8 cellular contexts compared by ENCODE assay signal in the genomic region with DNA sequence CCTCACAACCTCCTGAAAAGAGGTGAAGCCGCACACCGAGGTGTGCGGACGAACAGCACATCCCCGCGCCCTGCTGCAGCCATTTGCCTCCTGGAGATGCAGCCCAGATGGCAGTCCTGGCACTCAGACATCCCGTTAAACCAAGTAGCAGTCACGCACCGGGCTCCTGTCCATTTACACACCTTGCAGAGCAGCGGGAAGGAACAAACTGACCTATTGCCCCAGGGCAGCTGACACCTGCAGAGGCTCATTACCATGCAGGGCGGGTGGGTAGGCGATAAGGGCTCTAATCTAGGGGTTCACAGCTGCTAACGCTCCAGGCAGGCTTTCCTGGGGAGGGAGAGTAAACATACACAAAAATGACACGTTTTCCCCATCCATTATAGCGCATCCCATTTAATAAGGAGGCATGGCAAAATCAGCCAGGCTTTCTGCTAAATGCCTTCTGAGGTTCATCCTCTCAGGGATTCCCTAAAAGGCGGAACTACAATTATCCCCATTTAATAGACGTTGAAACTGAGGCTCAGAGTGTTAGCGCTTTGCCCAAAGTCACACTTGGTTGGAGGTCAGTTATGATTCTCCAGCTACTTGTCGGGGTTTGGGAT. TPM values are rescaled to one million over a fixed set of nuclear protein-coding genes. Genes with fewer than 3 reads are reported as not detected.
A peak's percentile ranks its signal among the peaks of the same experiment; 100 is the strongest.
DNase-seq lines count a peak whose midpoint lies in the region; ATAC-seq and TF ChIP-seq lines count a peak whose summit lies in the region.

No MANE protein-coding gene starts in this region.

- peaks cover 50% of the 10 kb centered on the region for H3K4me1 Mint-ChIP-seq in activated CD4-positive, alpha-beta T cell treated with anti-CD3 and anti-CD28 coated beads, Interleukin-2, amount 10 ng/mL, durations not matched to agents 7 days and 5 days
- peaks cover 57 to 66% (median 64%) of the 10 kb centered on the region in 3 donors for H3K4me1 Mint-ChIP-seq in T-cell

- POLR2A ChIA-PET in activated CD4-positive, alpha-beta T cell treated with anti-CD3 and anti-CD28 coated beads, Interleukin-2, amount 10 ng/mL, durations not matched to agents 7 days and 5 days (lab: Charles Lee): interaction anchor here (0.6 kb wide), 1 partner anchor 282 kb away, joined by 3 read pairs; no protein-coding TSS in a partner anchor
- POLR2A ChIA-PET in T-cell (lab: Charles Lee): interaction anchor here in 1 of 2 donors (0.6 kb wide), 1 partner anchor 28 kb away, joined by 3 read pairs; no protein-coding TSS in a partner anchor

- H3K36me3 Mint-ChIP-seq in activated CD4-positive, alpha-beta T cell treated with anti-CD3 and anti-CD28 coated beads, Interleukin-2, amount 10 ng/mL, durations not matched to agents 7 days and 5 days (ENCODE audit: low read depth): peaks cover 38% of the 10 kb centered on the region
- H3K36me3 Mint-ChIP-seq in T-cell: peaks cover 12% of the 10 kb centered on the region

- peak overlapping the region; percentile 65 for H3K4me3 ChIP-seq in fibroblast of pulmonary artery (replicated peaks; ENCODE audit: low read depth, low read length)

- no peak for TF ChIP-seq CTCF in fibroblast of pulmonary artery (IDR thresholded peaks at IDR 0.05; ENCODE audit: low read length, missing control alignments)

- no peaks in the 10 kb centered on the region for H3K9me3 Mint-ChIP-seq in activated CD4-positive, alpha-beta T cell treated with anti-CD3 and anti-CD28 coated beads, Interleukin-2, amount 10 ng/mL, durations not matched to agents 7 days and 5 days
- no peaks in the 10 kb centered on the region for H3K9me3 Mint-ChIP-seq in T-cell

- CTCF ChIA-PET in activated CD4-positive, alpha-beta T cell treated with anti-CD3 and anti-CD28 coated beads, Interleukin-2, amount 10 ng/mL, durations not matched to agents 7 days and 5 days (lab: Charles Lee): interaction anchor here (1.1 to 3.6 kb wide), 8 partner anchors 9 to 40 kb away, joined by 3 to 40 read pairs (median 7); partner anchors contain the start of genes MAP3K11 and PCNX3
- CTCF ChIA-PET in T-cell (lab: Charles Lee): interaction anchor here (0.5 to 1.8 kb wide), 6 partner anchors 9 to 243 kb away, joined by 3 to 7 read pairs (median 4); partner anchors contain the start of gene PCNX3 (in 1 of the 2)

- peak overlapping the region; percentile 85 for H3K4me3 Mint-ChIP-seq in activated CD4-positive, alpha-beta T cell treated with anti-CD3 and anti-CD28 coated beads, Interleukin-2, amount 10 ng/mL, durations not matched to agents 7 days and 5 days
- peak overlapping the region; percentile 87 to 98 (median 93) for H3K4me3 Mint-ChIP-seq in T-cell

- peak overlapping the region; percentile 93 for H3K27ac Mint-ChIP-seq in activated CD4-positive, alpha-beta T cell treated with anti-CD3 and anti-CD28 coated beads, Interleukin-2, amount 10 ng/mL, durations not matched to agents 7 days and 5 days
- peak overlapping the region; percentile 93 to 96 for H3K27ac Mint-ChIP-seq in T-cell

- no peak for DNase-seq in activated CD4-positive, alpha-beta T cell treated with anti-CD3 and anti-CD28 coated beads, Interleukin-2, amount 10 ng/mL, durations not matched to agents 7 days and 5 days
- no peak for DNase-seq in activated CD4-positive, alpha-beta T cell treated with anti-CD3 and anti-CD28 coated beads for 48 hours
- DNase-seq in T-cell (peak in 3 of 34 experiments; percentile 41 to 56 (median 44)), fibroblast of pulmonary artery (ENCODE audit: low read depth) (no peak), renal cortical epithelial cell (ENCODE audit: low read depth) (peak; percentile 26), epidermal melanocyte (ENCODE audit: insufficient read length, low spot score) (no peak)
- no peak for DNase-seq in stimulated activated CD4-positive, alpha-beta T cell treated with anti-CD3 and anti-CD28 coated beads, Interleukin-4, amount 100 ng/mL, for 1 hour

- peak; percentile 4 to 10 (median 6) for ATAC-seq in T-cell (replicated peaks in 1 of 4)
- ATAC-seq in HG02981 (IDR thresholded peaks at IDR 0.05; ENCODE audit: unreplicated experiment): no peak

- H3K27me3 Mint-ChIP-seq in activated CD4-positive, alpha-beta T cell treated with anti-CD3 and anti-CD28 coated beads, Interleukin-2, amount 10 ng/mL, durations not matched to agents 7 days and 5 days: no peaks in the 10 kb centered on the region
- no peaks in the 10 kb centered on the region for H3K27me3 Mint-ChIP-seq in T-cell

RNA-seq across cellular contexts. Expression of gene EHBP1L1, which starts 0.8 kb away (rescaled TPM):
- 10 to 100 TPM; 69.2 to 96.7 TPM for total RNA-seq in activated CD4-positive, alpha-beta T cell treated with anti-CD3 and anti-CD28 coated beads, Interleukin-2, amount 10 ng/mL, durations not matched to agents 7 days and 5 days
- total RNA-seq in T-cell (100 to 1,000 TPM; 115 to 170 (median 150) TPM), renal cortical epithelial cell (31.0 and 39.4 TPM in 2 replicates)

RNA-seq across cellular contexts. Expression of gene FAM89B, which starts 2.7 kb away (rescaled TPM):
- total RNA-seq in activated CD4-positive, alpha-beta T cell treated with anti-CD3 and anti-CD28 coated beads, Interleukin-2, amount 10 ng/mL, durations not matched to agents 7 days and 5 days: 10 to 100 TPM; 34.1 to 42.1 TPM
- total RNA-seq in T-cell (10 to 100 TPM; 36.3 to 72.9 (median 69.3) TPM), renal cortical epithelial cell (10.1 and 14.8 TPM in 2 replicates)

RNA-seq across cellular contexts. Expression of gene ZNRD2, which starts 4.8 kb away (rescaled TPM):
- total RNA-seq in activated CD4-positive, alpha-beta T cell treated with anti-CD3 and anti-CD28 coated beads, Interleukin-2, amount 10 ng/mL, durations not matched to agents 7 days and 5 days: 10 to 100 TPM; 32.4 to 35.4 TPM
- total RNA-seq in T-cell (10 to 100 TPM; 32.5 to 36.9 (median 34.5) TPM), renal cortical epithelial cell (33.8 and 53.1 TPM in 2 replicates)

RNA-seq across cellular contexts. Expression of gene LTBP3, which starts 16.9 kb away (rescaled TPM):
- total RNA-seq in activated CD4-positive, alpha-beta T cell treated with anti-CD3 and anti-CD28 coated beads, Interleukin-2, amount 10 ng/mL, durations not matched to agents 7 days and 5 days: 10 to 100 TPM; 80.2 to 92.5 TPM
- total RNA-seq in T-cell: 100 to 1,000 TPM; 200 to 364 (median 284) TPM
- total RNA-seq in renal cortical epithelial cell: 11.6 and 82.8 TPM in 2 replicates

RNA-seq across cellular contexts. Expression of gene KCNK7, which starts 20.5 kb away (rescaled TPM):
- 1 to 10 TPM in 1 of 2 experiments, under 1 TPM in 1; 1.00 to 3.3 TPM for total RNA-seq in activated CD4-positive, alpha-beta T cell treated with anti-CD3 and anti-CD28 coated beads, Interleukin-2, amount 10 ng/mL, durations not matched to agents 7 days and 5 days
- 1 to 10 TPM; 2.3 to 8.0 (median 3.6) TPM for total RNA-seq in T-cell
- total RNA-seq in renal cortical epithelial cell: 0.20 TPM in 1 of 2 replicates, not detected in the other
